In the genomic region with DNA sequence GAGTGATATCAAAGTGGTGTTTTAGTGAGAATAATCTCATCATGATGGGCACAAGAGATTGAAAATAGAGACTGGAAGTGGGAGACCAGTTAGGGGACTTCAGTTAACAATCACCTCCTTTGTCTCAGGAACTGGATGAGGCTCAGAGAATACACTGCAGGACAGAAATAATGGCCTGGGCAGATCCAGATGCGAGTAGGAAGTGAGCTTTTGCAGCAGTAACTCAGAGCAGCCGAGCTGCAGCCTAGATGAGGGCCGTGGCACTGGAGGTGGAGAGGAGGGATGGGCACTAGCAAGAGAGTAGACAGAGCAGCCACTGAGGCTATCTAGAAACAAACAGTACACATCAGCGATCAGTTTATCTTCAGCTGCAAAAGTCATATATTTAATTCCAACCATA, we compare ENCODE assay signal across 33 cellular contexts. TPM values are rescaled to one million over a fixed set of nuclear protein-coding genes. Genes with fewer than 3 reads are reported as not detected.
DNase-seq lines count a peak whose midpoint lies in the region; ATAC-seq, FAIRE-seq and TF ChIP-seq lines count a peak whose summit lies in the region.
"Had no signal": no experiment of that assay in that cellular context is flagged by ENCODE, and none has a peak within 500 bp of the region (broad histone marks: within the 10 kb centered on the region; RNA-seq: fewer than 3 reads in every experiment).

No MANE protein-coding gene starts in this region.

- no peaks in the 10 kb centered on the region for H3K36me3 ChIP-seq in OCI-LY3 (replicated peaks; ENCODE audit: low read depth, low read length)
- H3K36me3 ChIP-seq in neuronal stem cell (replicated peaks in 1 of 2; ENCODE audit: control insufficient read depth in 2 of 2, insufficient read depth in 2 of 2, low read length in 2 of 2), result no peaks in the 10 kb centered on the region
- no peaks in the 10 kb centered on the region for H3K36me3 ChIP-seq in CD8-positive, alpha-beta T cell (ENCODE audit: insufficient read depth, low read length)
- H3K36me3 ChIP-seq: BE2C, cardiac muscle cell, prostate gland, suprapubic skin had no signal

- TF ChIP-seq POLR2A in A549 (IDR thresholded peaks at IDR 0.05; ENCODE audit: low read length), result no peak
- TF ChIP-seq POLR2A in erythroblast (IDR thresholded peaks at IDR 0.05; ENCODE audit: low read length), result peak; percentile 40

- H3K9me3 ChIP-seq in A549, result no peaks in the 10 kb centered on the region
- no peaks in the 10 kb centered on the region for H3K9me3 ChIP-seq in OCI-LY3 (ENCODE audit: insufficient read depth, low read length)
- H3K9me3 ChIP-seq in neuronal stem cell (replicated peaks in 1 of 2; ENCODE audit: control insufficient read depth in 2 of 2, insufficient read depth in 1 of 2, low read depth in 1 of 2, low read length in 2 of 2), result no peaks in the 10 kb centered on the region
- H3K9me3 ChIP-seq in CD8-positive, alpha-beta T cell (ENCODE audit: low read length), result no peaks in the 10 kb centered on the region
- H3K9me3 ChIP-seq: BE2C, prostate gland, suprapubic skin had no signal

- H4K91ac ChIP-seq in neuronal stem cell (ENCODE audit: low read depth, low read length, poor library complexity), result no peak overlapping the region

- H3K4me3 Mint-ChIP-seq in CD8-positive, alpha-beta T cell, result no peak overlapping the region
- H3K4me3 Mint-ChIP-seq: activated naive CD8-positive, alpha-beta T cell treated with anti-CD3 and anti-CD28 coated beads, Interleukin-2, amount 10 ng/mL, durations not matched to agents 7 days and 5 days; activated T-cell treated with anti-CD3 and anti-CD28 coated beads, Interleukin-2, amount 50 U/mL, for 24 hours; WTC11 had no signal

- H3K9ac ChIP-seq in OCI-LY3 (ENCODE audit: low read length) (no peak overlapping the region), neuronal stem cell (ENCODE audit: low read depth, low read length, poor library complexity) (no peak overlapping the region)

- no peak; a peak in 1 of 6 replicates for ATAC-seq in A549
- no peak for ATAC-seq in CD8-positive, alpha-beta T cell

- no peak overlapping the region for H2BK12ac ChIP-seq in neuronal stem cell (ENCODE audit: low read length)

- H3K27ac ChIP-seq in A549 (peak overlapping the region; percentile 27 to 58; a peak in 3 of 6 replicates), OCI-LY3 (ENCODE audit: low read length) (no peak overlapping the region), neuronal stem cell (replicated peaks; ENCODE audit: low read length) (no peak overlapping the region)
- no peak overlapping the region for H3K27ac ChIP-seq in CD8-positive, alpha-beta T cell (ENCODE audit: low read depth, low read length)
- H3K27ac ChIP-seq: cardiac muscle cell, prostate gland, suprapubic skin had no signal

- intact Hi-C loops in CD8-positive, alpha-beta T cell (cut with DNase I, micrococcal nuclease), result loop anchor here in 1 of 2 experiments (2.0 kb wide), 1 partner anchor 100 kb away; no protein-coding TSS in a partner anchor

- no peaks in the 10 kb centered on the region for H3K9me3 Mint-ChIP-seq in CD8-positive, alpha-beta T cell
- H3K9me3 Mint-ChIP-seq: activated naive CD8-positive, alpha-beta T cell treated with anti-CD3 and anti-CD28 coated beads, Interleukin-2, amount 10 ng/mL, durations not matched to agents 7 days and 5 days; activated T-cell treated with anti-CD3 and anti-CD28 coated beads, Interleukin-2, amount 50 U/mL, for 24 hours; WTC11 had no signal

- H4K20me1 ChIP-seq in OCI-LY3 (ENCODE audit: insufficient read depth, low read length), result no peaks in the 10 kb centered on the region

- no peak overlapping the region for H2AK5ac ChIP-seq in neuronal stem cell (ENCODE audit: low read depth, low read length)

- H3K27me3 ChIP-seq in OCI-LY3 (ENCODE audit: low read depth, low read length) (peaks cover 47% of the 10 kb centered on the region), neuronal stem cell (ENCODE audit: control insufficient read depth in 3 of 3, insufficient read depth in 3 of 3, low read depth in 1 of 3, low read length in 3 of 3) (no peaks in the 10 kb centered on the region)
- no peaks in the 10 kb centered on the region for H3K27me3 ChIP-seq in CD8-positive, alpha-beta T cell (ENCODE audit: insufficient read depth, low read length)
- H3K27me3 ChIP-seq: BE2C, cardiac muscle cell, suprapubic skin had no signal

- no peak overlapping the region for H2BK5ac ChIP-seq in neuronal stem cell (ENCODE audit: low read length)

- H3K27ac Mint-ChIP-seq in CD8-positive, alpha-beta T cell, result no peak overlapping the region
- H3K27ac Mint-ChIP-seq: activated naive CD8-positive, alpha-beta T cell treated with anti-CD3 and anti-CD28 coated beads, Interleukin-2, amount 10 ng/mL, durations not matched to agents 7 days and 5 days; activated T-cell treated with anti-CD3 and anti-CD28 coated beads, Interleukin-2, amount 50 U/mL, for 24 hours; WTC11 had no signal

- H2BK15ac ChIP-seq in neuronal stem cell (ENCODE audit: low read length), result no peak overlapping the region

- no peak overlapping the region for H2BK120ac ChIP-seq in neuronal stem cell (ENCODE audit: low read depth, low read length)

- H3K4me1 ChIP-seq in A549 (peaks cover 22% of the 10 kb centered on the region), OCI-LY3 (ENCODE audit: low read length) (peaks cover 15% of the 10 kb centered on the region), neuronal stem cell (ENCODE audit: control insufficient read depth in 2 of 2, insufficient read depth in 1 of 2, low read depth in 1 of 2, low read length in 2 of 2) (no peaks in the 10 kb centered on the region)
- H3K4me1 ChIP-seq in CD8-positive, alpha-beta T cell (ENCODE audit: insufficient read depth, low read length), result no peaks in the 10 kb centered on the region
- H3K4me1 ChIP-seq: BE2C, prostate gland, suprapubic skin had no signal

- H3K4me1 Mint-ChIP-seq in CD8-positive, alpha-beta T cell (ENCODE audit: low read depth), result no peaks in the 10 kb centered on the region

- FAIRE-seq in A549 (lab: Jason Lieb, UNC), result no peak
- FAIRE-seq: A204.1, colon, RCC 7860 had no signal

- TF ChIP-seq RAD21 in A549 (conservative IDR thresholded peaks at IDR 0.05 in 1 of 2, IDR thresholded peaks at IDR 0.05 in 1 of 2), result no peak

- DNase-seq in A549 (ENCODE audit: low read depth in 1 of 2, low spot score in 1 of 2) (no peak), erythroblast (lab: John Stamatoyannopoulos, UW) (peak; percentile 78), neuronal stem cell (ENCODE audit: low spot score) (no peak), NCI-H2107 (lab: John Stamatoyannopoulos, UW) (no peak), HPDE6-E6E7 (ENCODE audit: extremely low spot score) (no peak), hypothalamus (lab: John Stamatoyannopoulos, UW) (no peak)
- no peak for DNase-seq in CD8-positive, alpha-beta T cell
- DNase-seq: activated CD4-positive, alpha-beta T cell treated with anti-CD3 and anti-CD28 coated beads, Interleukin-2, amount 50 U/mL, for 1 hour; activated effector memory CD4-positive, alpha-beta T cell treated with anti-CD3 and anti-CD28 coated beads, Interleukin-2, amount 50 U/mL, for 16 hours; activated naive CD8-positive, alpha-beta T cell treated with anti-CD3 and anti-CD28 coated beads, Interleukin-2, amount 10 ng/mL, durations not matched to agents 7 days and 5 days; activated T-cell treated with anti-CD3 and anti-CD28 coated beads, Interleukin-2, amount 50 U/mL, for 24 hours; aorta; BE2C; effector CD4-positive, alpha-beta T cell; HCEC 1CT; mesenchymal stem cell; NCI-H1436; NCI-H2081; NCI-H2227 treated with DMSO at 0.1 percent for 48 hours; NCI-H526 treated with DMSO at 0.1 percent for 48 hours; SIG-M5; stimulated activated naive CD4-positive, alpha-beta T cell; SW 1271; T-helper 9 cell had no signal

- H3K23ac ChIP-seq in neuronal stem cell (ENCODE audit: low read depth, low read length, poor library complexity), result no peak overlapping the region

- POLR2A ChIA-PET in A549 (lab: Yijun Ruan, JAX), result no interaction called here
- POLR2A ChIA-PET in CD8-positive, alpha-beta T cell (lab: Charles Lee), result no interaction called here

- H3K4me2 ChIP-seq in A549 (no peak overlapping the region), OCI-LY3 (ENCODE audit: low read length) (peak overlapping the region; percentile 39), neuronal stem cell (ENCODE audit: insufficient read depth, low read length, poor library complexity, severe bottlenecking) (no peak overlapping the region)

- H3K14ac ChIP-seq in neuronal stem cell (ENCODE audit: low read length), result no peak overlapping the region

- CTCF ChIA-PET in A549 (lab: Yijun Ruan, JAX), result interaction anchor here (3.0 kb wide), 1 partner anchor 8 kb away, joined by 8 read pairs; no protein-coding TSS in a partner anchor
- CTCF ChIA-PET in CD8-positive, alpha-beta T cell (lab: Charles Lee), result interaction anchor here (0.7 to 1.1 kb wide), 2 partner anchors 103 to 309 kb away, joined by 3 read pairs; no protein-coding TSS in a partner anchor

- no peak for TF ChIP-seq EP300 in A549 (IDR thresholded peaks at IDR 0.05)

- H3K36me3 Mint-ChIP-seq in CD8-positive, alpha-beta T cell, result no peaks in the 10 kb centered on the region
- H3K36me3 Mint-ChIP-seq: activated naive CD8-positive, alpha-beta T cell treated with anti-CD3 and anti-CD28 coated beads, Interleukin-2, amount 10 ng/mL, durations not matched to agents 7 days and 5 days; WTC11 had no signal

- H3K27me3 Mint-ChIP-seq in CD8-positive, alpha-beta T cell (ENCODE audit: low read depth), result peaks cover 13% of the 10 kb centered on the region

- no peak overlapping the region for H3K4me3 ChIP-seq in A549
- peak overlapping the region; percentile 50; the same call in 1 of the 2 replicates for H3K4me3 ChIP-seq in OCI-LY3 (ENCODE audit: low read length)
- H3K4me3 ChIP-seq in neuronal stem cell (ENCODE audit: low read length in 2 of 2), result no peak overlapping the region
- no peak overlapping the region for H3K4me3 ChIP-seq in CD8-positive, alpha-beta T cell (ENCODE audit: low read depth, low read length)
- H3K4me3 ChIP-seq: cardiac muscle cell, prostate gland, suprapubic skin had no signal

- TF ChIP-seq CTCF in A549 (IDR thresholded peaks at IDR 0.05) (no peak), OCI-LY3 (IDR thresholded peaks at IDR 0.05; ENCODE audit: low read depth, low read length) (no peak)
- TF ChIP-seq CTCF in CD8-positive, alpha-beta T cell (IDR thresholded peaks at IDR 0.05), result no peak

- H3K18ac ChIP-seq in neuronal stem cell (ENCODE audit: low read length), result no peak overlapping the region

- no peak overlapping the region for H3K4ac ChIP-seq in neuronal stem cell (ENCODE audit: low read length)

- H2AFZ ChIP-seq in OCI-LY3 (ENCODE audit: low read depth, low read length) (peak overlapping the region; percentile 58), neuronal stem cell (ENCODE audit: low read length) (peak overlapping the region; percentile 11)

- no peaks in the 10 kb centered on the region for H3K79me1 ChIP-seq in neuronal stem cell (ENCODE audit: low read depth, low read length)

- WGBS in A549 (ENCODE audit: missing lambda C conversion rate), result 73% methylated on average over 4 of the region's 4 CpGs
- WGBS in neuronal stem cell (ENCODE audit: extremely low coverage in 2 of 2, insufficient read length in 2 of 2, insufficient replicate concordance in 1 of 2), 2 donors, result no CpG with 5 or more reads among the region's 4 CpGs

- no peak overlapping the region for H4K8ac ChIP-seq in neuronal stem cell (ENCODE audit: low read depth, low read length)

- no peaks in the 10 kb centered on the region for H3K79me2 ChIP-seq in OCI-LY3 (ENCODE audit: low read length)

RNA-seq across cellular contexts. Expression of a gene that starts 48.6 kb away (rescaled TPM):
- polyA plus RNA-seq in A549 (2011; rRNA removed) (132 and 134 TPM in 2 replicates), A549 (2017; fragmentation: RNase III; extraction: RNeasy Plus Mini Kit Qiagen cat#74134 plus additional on column Dnase treatment) (227 to 287 TPM (median 267 TPM) in 3 replicates)
- polyA plus RNA-seq in A549 (2012; cell fraction: cytosol; rRNA removed), result 112 and 145 TPM in 2 replicates
- polyA plus RNA-seq in A549 (2012; cell fraction: nucleus; rRNA removed), result 49.4 and 73.1 TPM in 2 replicates
- 38.3 and 46.0 TPM in 2 replicates for polyA minus RNA-seq in A549 (2011; rRNA and poly(A)+ RNA removed)
- polyA plus RNA-seq in neuronal stem cell (2013, experiment 1 of 2), result 27.2 TPM
- 26.7 TPM for polyA plus RNA-seq in neuronal stem cell (2013, experiment 2 of 2)
- total RNA-seq in CD8-positive, alpha-beta T cell, result 1 to 10 TPM; 4.4 to 5.9 TPM
- total RNA-seq: G401 had no signal

Comparison
In these comparisons a context has a peak if more than half of its experiments do, and no peak if none do; other contexts are left out.
1. DNase-seq: peak in erythroblast (2 of 2); none in A549 (0 of 2), neuronal stem cell (single experiment), CD8-positive, alpha-beta T cell (0 of 7), NCI-H2107 (single experiment), HPDE6-E6E7 (single experiment) and hypothalamus (0 of 51).
2. H3K27ac ChIP-seq: peak in A549 (2 of 2); none in OCI-LY3 (single experiment), neuronal stem cell (single experiment) and CD8-positive, alpha-beta T cell (single experiment).